In genomic region chr13:48976677-48977625, GRCh38 we compare ENCODE assay signal across 8 cellular contexts. TPM values are rescaled to one million over a fixed set of nuclear protein-coding genes. Genes with fewer than 3 reads are reported as not detected.
DNase-seq lines count a peak whose midpoint lies in the region; ATAC-seq and TF ChIP-seq lines count a peak whose summit lies in the region.

No MANE protein-coding gene starts in this region.

- peaks cover 0 to 50% (median 43%) of the 10 kb centered on the region in 11 experiments; a peak in 13 of 22 replicates for H4K20me1 ChIP-seq in BLaER1 treated with 17β-estradiol and CSF1 and Interleukin-3, amounts not matched to agents 10 nM and 100 nM

- peak overlapping the region; percentile 96 to 99 (median 98) for H3K27ac ChIP-seq in BLaER1 treated with 17β-estradiol and CSF1 and Interleukin-3, amounts not matched to agents 10 nM and 100 nM

- peaks cover 28 to 33% (median 29%) of the 10 kb centered on the region in 11 experiments for H3K9me3 ChIP-seq in BLaER1 treated with 17β-estradiol and CSF1 and Interleukin-3, amounts not matched to agents 10 nM and 100 nM (replicated peaks in 1 of 11)

- H3K4me1 ChIP-seq in BLaER1 treated with 17β-estradiol and CSF1 and Interleukin-3, amounts not matched to agents 10 nM and 100 nM = peaks cover 27 to 52% (median 47%) of the 10 kb centered on the region in 10 experiments

- peak overlapping the region; percentile 94 to 98 (median 97) for H3K9ac ChIP-seq in BLaER1 treated with 17β-estradiol and CSF1 and Interleukin-3, amounts not matched to agents 10 nM and 100 nM

- peak overlapping the region; percentile 68 to 93 (median 85) for H3K4me2 ChIP-seq in BLaER1 treated with 17β-estradiol and CSF1 and Interleukin-3, amounts not matched to agents 10 nM and 100 nM

- peak; percentile 14 for ATAC-seq in GM18909 (IDR thresholded peaks at IDR 0.05; ENCODE audit: poor library complexity, unreplicated experiment)
- ATAC-seq in omental fat pad (ENCODE audit: low FRiP score) = peak; percentile 59
- no peak for ATAC-seq in HG03442 (IDR thresholded peaks at IDR 0.05; ENCODE audit: unreplicated experiment)

- peak; percentile 40 for DNase-seq in HuH-7.5 (ENCODE audit: low spot score)
- peak; percentile 32 for DNase-seq in fibroblast of the aortic adventitia (ENCODE audit: low read depth)
- DNase-seq in omental fat pad (ENCODE audit: low spot score) = no peak
- DNase-seq in NCI-H1105 (lab: John Stamatoyannopoulos, UW) = no peak

- TF ChIP-seq CTCF in WI38 (IDR thresholded peaks at IDR 0.05; ENCODE audit: low read depth, low read length) (no peak), fibroblast of the aortic adventitia (IDR thresholded peaks at IDR 0.05; ENCODE audit: insufficient read depth, low read length) (no peak), omental fat pad (IDR thresholded peaks at IDR 0.05) (no peak)

- H3K4me3 ChIP-seq in BLaER1 treated with 17β-estradiol and CSF1 and Interleukin-3, amounts not matched to agents 10 nM and 100 nM = peak overlapping the region; percentile 77 to 91 (median 86)
- H3K4me3 ChIP-seq in WI38 (ENCODE audit: low read depth, low read length) = peak overlapping the region; percentile 91
- peak overlapping the region; percentile 82 for H3K4me3 ChIP-seq in fibroblast of the aortic adventitia (ENCODE audit: low read depth, low read length)

- no peaks in the 10 kb centered on the region for H3K27me3 ChIP-seq in BLaER1 treated with 17β-estradiol and CSF1 and Interleukin-3, amounts not matched to agents 10 nM and 100 nM

- peaks cover 0 to 8% (median 5%) of the 10 kb centered on the region in 11 experiments; a peak in 5 of 22 replicates for H3K36me3 ChIP-seq in BLaER1 treated with 17β-estradiol and CSF1 and Interleukin-3, amounts not matched to agents 10 nM and 100 nM

RNA-seq across cellular contexts. Expression of gene FNDC3A, which starts 1.2 kb away (rescaled TPM):
- total RNA-seq in fibroblast of the aortic adventitia (ENCODE audit: low replicate concordance) (29.1 and 71.6 TPM in 2 replicates), omental fat pad (10 to 100 TPM; 53.7 to 59.8 (median 56.4) TPM)

Comparison
In these comparisons a context has a peak if more than half of its experiments do, and no peak if none do; other contexts are left out.
1. DNase-seq: peak in HuH-7.5 (single experiment) and fibroblast of the aortic adventitia (single experiment); none in omental fat pad (single experiment) and NCI-H1105 (single experiment).
2. Peak in every context shown above with its lines, with median percentiles within 50 percentile points of each other: H3K4me3 ChIP-seq.